In the genomic region with DNA sequence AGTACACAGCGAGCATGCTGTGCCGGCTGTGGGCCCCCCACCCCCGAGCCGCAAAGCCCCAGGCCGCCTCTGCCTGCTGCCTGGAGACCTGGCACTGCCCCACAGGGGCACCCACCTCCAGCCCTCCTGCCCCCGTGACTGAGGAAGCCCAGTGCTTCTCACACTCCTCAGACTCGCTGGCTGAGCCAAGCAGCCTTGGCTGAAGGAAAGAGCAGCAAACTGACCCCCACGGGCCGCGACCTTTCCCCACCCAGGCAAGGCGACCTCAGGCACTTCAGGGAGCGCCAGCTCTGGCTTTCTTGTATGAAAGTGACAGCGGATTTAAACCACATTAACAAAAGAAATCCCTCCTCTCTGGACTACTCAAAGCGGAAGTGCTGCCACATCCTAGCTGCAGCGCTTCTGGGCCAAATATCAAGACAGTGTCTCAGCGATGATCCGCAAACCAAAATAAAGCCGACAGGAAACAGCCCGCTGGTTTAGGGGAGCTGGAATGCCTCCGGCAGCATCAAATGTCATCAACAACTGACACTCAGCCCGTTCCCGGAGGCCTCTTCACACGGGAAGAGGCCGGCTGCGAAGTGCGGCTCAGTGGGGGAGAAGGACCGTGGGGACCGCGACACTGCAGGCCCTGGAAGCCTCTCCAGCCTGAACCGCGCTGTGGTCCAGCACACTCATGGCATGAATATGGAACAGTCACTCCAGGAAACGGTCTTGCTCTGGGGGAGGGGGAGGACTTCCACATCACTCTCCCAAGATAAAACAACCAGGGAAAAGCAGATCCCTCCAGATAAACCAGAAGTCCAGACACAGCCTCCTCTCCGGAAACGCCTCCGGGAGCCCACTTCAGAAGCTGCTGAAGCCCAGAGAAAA, we compare ENCODE assay signal across 1 cellular context.
TF ChIP-seq lines count a peak whose summit lies in the region.

No MANE protein-coding gene starts in this region.

TF ChIP-seq in K562, 482 proteins besides CTCF, POLR2A, EP300 and RAD21 (continued from another document and continues in another):
- TF ChIP-seq, protein P1, sequence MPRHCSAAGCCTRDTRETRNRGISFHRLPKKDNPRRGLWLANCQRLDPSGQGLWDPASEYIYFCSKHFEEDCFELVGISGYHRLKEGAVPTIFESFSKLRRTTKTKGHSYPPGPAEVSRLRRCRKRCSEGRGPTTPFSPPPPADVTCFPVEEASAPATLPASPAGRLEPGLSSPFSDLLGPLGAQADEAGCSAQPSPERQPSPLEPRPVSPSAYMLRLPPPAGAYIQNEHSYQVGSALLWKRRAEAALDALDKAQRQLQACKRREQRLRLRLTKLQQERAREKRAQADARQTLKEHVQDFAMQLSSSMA (CRISPR knock-in tag; IDR thresholded peaks at IDR 0.05) = no peak
- TF ChIP-seq SRSF1 (IDR thresholded peaks at IDR 0.05; ENCODE audit: low read depth, low read length) = no peak
- 0 out of 2 replicates have a peak, but pooled peaks have one; percentile 34 for TF ChIP-seq EP400 (IDR thresholded peaks at IDR 0.05)
- TF ChIP-seq, protein P2, sequence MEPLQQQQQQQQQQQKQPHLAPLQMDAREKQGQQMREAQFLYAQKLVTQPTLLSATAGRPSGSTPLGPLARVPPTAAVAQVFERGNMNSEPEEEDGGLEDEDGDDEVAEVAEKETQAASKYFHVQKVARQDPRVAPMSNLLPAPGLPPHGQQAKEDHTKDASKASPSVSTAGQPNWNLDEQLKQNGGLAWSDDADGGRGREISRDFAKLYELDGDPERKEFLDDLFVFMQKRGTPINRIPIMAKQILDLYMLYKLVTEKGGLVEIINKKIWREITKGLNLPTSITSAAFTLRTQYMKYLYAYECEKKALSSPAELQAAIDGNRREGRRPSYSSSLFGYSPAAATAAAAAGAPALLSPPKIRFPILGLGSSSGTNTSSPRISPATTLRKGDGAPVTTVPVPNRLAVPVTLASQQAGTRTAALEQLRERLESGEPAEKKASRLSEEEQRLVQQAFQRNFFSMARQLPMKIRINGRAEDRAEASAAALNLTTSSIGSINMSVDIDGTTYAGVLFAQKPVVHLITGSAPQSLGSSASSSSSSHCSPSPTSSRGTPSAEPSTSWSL (CRISPR knock-in tag; IDR thresholded peaks at IDR 0.05; ENCODE audit: borderline replicate concordance) = no peak
- no peak for TF ChIP-seq ZNF232 (CRISPR knock-in tag; IDR thresholded peaks at IDR 0.05)
- no peak for TF ChIP-seq ARHGAP35 (IDR thresholded peaks at IDR 0.05; ENCODE audit: partially characterized antibody)
- no peak for TF ChIP-seq EWSR1 (IDR thresholded peaks at IDR 0.05; ENCODE audit: borderline replicate concordance, low read depth, partially characterized antibody)
- TF ChIP-seq, protein P3, sequence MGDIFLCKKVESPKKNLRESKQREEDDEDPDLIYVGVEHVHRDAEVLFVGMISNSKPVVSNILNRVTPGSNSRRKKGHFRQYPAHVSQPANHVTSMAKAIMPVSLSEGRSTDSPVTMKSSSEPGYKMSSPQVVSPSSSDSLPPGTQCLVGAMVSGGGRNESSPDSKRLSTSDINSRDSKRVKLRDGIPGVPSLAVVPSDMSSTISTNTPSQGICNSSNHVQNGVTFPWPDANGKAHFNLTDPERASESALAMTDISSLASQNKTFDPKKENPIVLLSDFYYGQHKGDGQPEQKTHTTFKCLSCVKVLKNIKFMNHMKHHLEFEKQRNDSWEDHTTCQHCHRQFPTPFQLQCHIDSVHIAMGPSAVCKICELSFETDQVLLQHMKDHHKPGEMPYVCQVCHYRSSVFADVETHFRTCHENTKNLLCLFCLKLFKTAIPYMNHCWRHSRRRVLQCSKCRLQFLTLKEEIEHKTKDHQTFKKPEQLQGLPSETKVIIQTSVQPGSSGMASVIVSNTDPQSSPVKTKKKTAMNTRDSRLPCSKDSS (IDR thresholded peaks at IDR 0.05; ENCODE audit: low read depth, partially characterized antibody) = no peak
- TF ChIP-seq, protein P4, sequence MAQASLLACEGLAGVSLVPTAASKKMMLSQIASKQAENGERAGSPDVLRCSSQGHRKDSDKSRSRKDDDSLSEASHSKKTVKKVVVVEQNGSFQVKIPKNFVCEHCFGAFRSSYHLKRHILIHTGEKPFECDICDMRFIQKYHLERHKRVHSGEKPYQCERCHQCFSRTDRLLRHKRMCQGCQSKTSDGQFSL (CRISPR knock-in tag; IDR thresholded peaks at IDR 0.05) = no peak
- TF ChIP-seq, protein P4 (tag; IDR thresholded peaks at IDR 0.05) = no peak
- TF ChIP-seq JUND (IDR thresholded peaks at IDR 0.05; ENCODE audit: borderline replicate concordance, low read depth, low read length) = no peak
- peak; percentile 27; the same call in 1 of the 3 replicates for TF ChIP-seq JUND (tag; IDR thresholded peaks at IDR 0.05; ENCODE audit: borderline replicate concordance, low read depth, low read length)
- TF ChIP-seq, protein P5, sequence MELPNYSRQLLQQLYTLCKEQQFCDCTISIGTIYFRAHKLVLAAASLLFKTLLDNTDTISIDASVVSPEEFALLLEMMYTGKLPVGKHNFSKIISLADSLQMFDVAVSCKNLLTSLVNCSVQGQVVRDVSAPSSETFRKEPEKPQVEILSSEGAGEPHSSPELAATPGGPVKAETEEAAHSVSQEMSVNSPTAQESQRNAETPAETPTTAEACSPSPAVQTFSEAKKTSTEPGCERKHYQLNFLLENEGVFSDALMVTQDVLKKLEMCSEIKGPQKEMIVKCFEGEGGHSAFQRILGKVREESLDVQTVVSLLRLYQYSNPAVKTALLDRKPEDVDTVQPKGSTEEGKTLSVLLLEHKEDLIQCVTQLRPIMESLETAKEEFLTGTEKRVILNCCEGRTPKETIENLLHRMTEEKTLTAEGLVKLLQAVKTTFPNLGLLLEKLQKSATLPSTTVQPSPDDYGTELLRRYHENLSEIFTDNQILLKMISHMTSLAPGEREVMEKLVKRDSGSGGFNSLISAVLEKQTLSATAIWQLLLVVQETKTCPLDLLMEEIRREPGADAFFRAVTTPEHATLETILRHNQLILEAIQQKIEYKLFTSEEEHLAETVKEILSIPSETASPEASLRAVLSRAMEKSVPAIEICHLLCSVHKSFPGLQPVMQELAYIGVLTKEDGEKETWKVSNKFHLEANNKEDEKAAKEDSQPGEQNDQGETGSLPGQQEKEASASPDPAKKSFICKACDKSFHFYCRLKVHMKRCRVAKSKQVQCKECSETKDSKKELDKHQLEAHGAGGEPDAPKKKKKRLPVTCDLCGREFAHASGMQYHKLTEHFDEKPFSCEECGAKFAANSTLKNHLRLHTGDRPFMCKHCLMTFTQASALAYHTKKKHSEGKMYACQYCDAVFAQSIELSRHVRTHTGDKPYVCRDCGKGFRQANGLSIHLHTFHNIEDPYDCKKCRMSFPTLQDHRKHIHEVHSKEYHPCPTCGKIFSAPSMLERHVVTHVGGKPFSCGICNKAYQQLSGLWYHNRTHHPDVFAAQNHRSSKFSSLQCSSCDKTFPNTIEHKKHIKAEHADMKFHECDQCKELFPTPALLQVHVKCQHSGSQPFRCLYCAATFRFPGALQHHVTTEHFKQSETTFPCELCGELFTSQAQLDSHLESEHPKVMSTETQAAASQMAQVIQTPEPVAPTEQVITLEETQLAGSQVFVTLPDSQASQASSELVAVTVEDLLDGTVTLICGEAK (IDR thresholded peaks at IDR 0.05) = 0 out of 2 replicates have a peak, but pooled peaks have one; percentile 20
- TF ChIP-seq, protein P5 (CRISPR knock-in tag; IDR thresholded peaks at IDR 0.05) = no peak
- TF ChIP-seq MCM7 (IDR thresholded peaks at IDR 0.05) = no peak
- no peak for TF ChIP-seq TRIM24 (IDR thresholded peaks at IDR 0.05)
- TF ChIP-seq EZH2 (IDR thresholded peaks at IDR 0.05; ENCODE audit: borderline replicate concordance, low read depth, low read length) = no peak
- no peak for TF ChIP-seq ZBTB7A (IDR thresholded peaks at IDR 0.05; ENCODE audit: borderline replicate concordance, control insufficient read depth, low read depth, low read length)
- no peak for TF ChIP-seq SP2 (IDR thresholded peaks at IDR 0.05; ENCODE audit: extremely low read depth, low read depth, low read length, poor library complexity, severe bottlenecking)
- TF ChIP-seq SAFB (IDR thresholded peaks at IDR 0.05; ENCODE audit: borderline replicate concordance, low read depth, low read length) = no peak
- TF ChIP-seq GATA2 (CRISPR knock-in tag; IDR thresholded peaks at IDR 0.05) = no peak
- TF ChIP-seq ZNF57 (CRISPR knock-in tag; IDR thresholded peaks at IDR 0.05) = no peak
- TF ChIP-seq RB1 (IDR thresholded peaks at IDR 0.05; ENCODE audit: low read depth) = no peak
- no peak for TF ChIP-seq PCBP2 (IDR thresholded peaks at IDR 0.05; ENCODE audit: low read depth, low read length, poor library complexity, severe bottlenecking)
- TF ChIP-seq, protein P6, sequence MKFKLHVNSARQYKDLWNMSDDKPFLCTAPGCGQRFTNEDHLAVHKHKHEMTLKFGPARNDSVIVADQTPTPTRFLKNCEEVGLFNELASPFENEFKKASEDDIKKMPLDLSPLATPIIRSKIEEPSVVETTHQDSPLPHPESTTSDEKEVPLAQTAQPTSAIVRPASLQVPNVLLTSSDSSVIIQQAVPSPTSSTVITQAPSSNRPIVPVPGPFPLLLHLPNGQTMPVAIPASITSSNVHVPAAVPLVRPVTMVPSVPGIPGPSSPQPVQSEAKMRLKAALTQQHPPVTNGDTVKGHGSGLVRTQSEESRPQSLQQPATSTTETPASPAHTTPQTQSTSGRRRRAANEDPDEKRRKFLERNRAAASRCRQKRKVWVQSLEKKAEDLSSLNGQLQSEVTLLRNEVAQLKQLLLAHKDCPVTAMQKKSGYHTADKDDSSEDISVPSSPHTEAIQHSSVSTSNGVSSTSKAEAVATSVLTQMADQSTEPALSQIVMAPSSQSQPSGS (CRISPR knock-in tag; IDR thresholded peaks at IDR 0.05) = no peak
- TF ChIP-seq, protein P7, sequence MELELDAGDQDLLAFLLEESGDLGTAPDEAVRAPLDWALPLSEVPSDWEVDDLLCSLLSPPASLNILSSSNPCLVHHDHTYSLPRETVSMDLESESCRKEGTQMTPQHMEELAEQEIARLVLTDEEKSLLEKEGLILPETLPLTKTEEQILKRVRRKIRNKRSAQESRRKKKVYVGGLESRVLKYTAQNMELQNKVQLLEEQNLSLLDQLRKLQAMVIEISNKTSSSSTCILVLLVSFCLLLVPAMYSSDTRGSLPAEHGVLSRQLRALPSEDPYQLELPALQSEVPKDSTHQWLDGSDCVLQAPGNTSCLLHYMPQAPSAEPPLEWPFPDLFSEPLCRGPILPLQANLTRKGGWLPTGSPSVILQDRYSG (tag; conservative IDR thresholded peaks at IDR 0.05; ENCODE audit: low read depth) = no peak
- TF ChIP-seq TAF7 (tag; IDR thresholded peaks at IDR 0.05) = no peak
- TF ChIP-seq ARNT (IDR thresholded peaks at IDR 0.05) = no peak
- TF ChIP-seq ZNF707 (CRISPR knock-in tag; conservative IDR thresholded peaks at IDR 0.05) = no peak
- TF ChIP-seq ATF7 (IDR thresholded peaks at IDR 0.05) = 0 out of 2 replicates have a peak, but pooled peaks have one; percentile 7
- TF ChIP-seq XRCC3 (IDR thresholded peaks at IDR 0.05) = no peak
- no peak for TF ChIP-seq KLF1 (tag; IDR thresholded peaks at IDR 0.05)
- TF ChIP-seq, protein P8, sequence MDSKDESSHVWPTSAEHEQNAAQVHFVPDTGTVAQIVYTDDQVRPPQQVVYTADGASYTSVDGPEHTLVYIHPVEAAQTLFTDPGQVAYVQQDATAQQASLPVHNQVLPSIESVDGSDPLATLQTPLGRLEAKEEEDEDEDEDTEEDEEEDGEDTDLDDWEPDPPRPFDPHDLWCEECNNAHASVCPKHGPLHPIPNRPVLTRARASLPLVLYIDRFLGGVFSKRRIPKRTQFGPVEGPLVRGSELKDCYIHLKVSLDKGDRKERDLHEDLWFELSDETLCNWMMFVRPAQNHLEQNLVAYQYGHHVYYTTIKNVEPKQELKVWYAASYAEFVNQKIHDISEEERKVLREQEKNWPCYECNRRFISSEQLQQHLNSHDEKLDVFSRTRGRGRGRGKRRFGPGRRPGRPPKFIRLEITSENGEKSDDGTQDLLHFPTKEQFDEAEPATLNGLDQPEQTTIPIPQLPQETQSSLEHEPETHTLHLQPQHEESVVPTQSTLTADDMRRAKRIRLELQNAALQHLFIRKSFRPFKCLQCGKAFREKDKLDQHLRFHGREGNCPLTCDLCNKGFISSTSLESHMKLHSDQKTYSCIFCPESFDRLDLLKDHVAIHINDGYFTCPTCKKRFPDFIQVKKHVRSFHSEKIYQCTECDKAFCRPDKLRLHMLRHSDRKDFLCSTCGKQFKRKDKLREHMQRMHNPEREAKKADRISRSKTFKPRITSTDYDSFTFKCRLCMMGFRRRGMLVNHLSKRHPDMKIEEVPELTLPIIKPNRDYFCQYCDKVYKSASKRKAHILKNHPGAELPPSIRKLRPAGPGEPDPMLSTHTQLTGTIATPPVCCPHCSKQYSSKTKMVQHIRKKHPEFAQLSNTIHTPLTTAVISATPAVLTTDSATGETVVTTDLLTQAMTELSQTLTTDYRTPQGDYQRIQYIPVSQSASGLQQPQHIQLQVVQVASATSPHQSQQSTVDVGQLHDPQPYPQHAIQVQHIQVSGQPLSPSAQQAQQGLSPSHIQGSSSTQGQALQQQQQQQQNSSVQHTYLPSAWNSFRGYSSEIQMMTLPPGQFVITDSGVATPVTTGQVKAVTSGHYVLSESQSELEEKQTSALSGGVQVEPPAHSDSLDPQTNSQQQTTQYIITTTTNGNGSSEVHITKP (IDR thresholded peaks at IDR 0.05; ENCODE audit: partially characterized antibody) = no peak
- TF ChIP-seq TCF7 (IDR thresholded peaks at IDR 0.05; ENCODE audit: borderline replicate concordance) = no peak
- TF ChIP-seq DACH1 (IDR thresholded peaks at IDR 0.05; ENCODE audit: partially characterized antibody) = no peak
- TF ChIP-seq FOXJ3 (CRISPR knock-in tag; IDR thresholded peaks at IDR 0.05) = no peak
